Comparison of ENCODE assay signal across 8 cellular contexts in genomic region chr17:57902117-57902799, GRCh38. TPM values are rescaled to one million over a fixed set of nuclear protein-coding genes. Genes with fewer than 3 reads are reported as not detected.
DNase-seq lines count a peak whose midpoint lies in the region; ATAC-seq and TF ChIP-seq lines count a peak whose summit lies in the region.

No MANE protein-coding gene starts in this region.

- H3K9me2 ChIP-seq in MM.1S (replicated peaks; ENCODE audit: insufficient read depth, low read length): no peaks in the 10 kb centered on the region

- no peak overlapping the region for H3K4me3 Mint-ChIP-seq in H9

- H3K4me1 Mint-ChIP-seq in H9: peaks cover 60 to 65% of the 10 kb centered on the region in 2 experiments

- peak; percentile 70 for ATAC-seq in GM18511 (IDR thresholded peaks at IDR 0.05; ENCODE audit: unreplicated experiment)

- H4K91ac ChIP-seq in H9 (ENCODE audit: insufficient read length, low read depth, low read length): no peak overlapping the region

- H2BK120ac ChIP-seq in H9 (ENCODE audit: low read depth, low read length, poor library complexity, severe bottlenecking): no peak overlapping the region

- no peak overlapping the region for H3K18ac ChIP-seq in H9 (ENCODE audit: insufficient read length, low read depth, low read length)

- WGBS in H9 (ENCODE audit: extremely low coverage, insufficient read length, low lambda C conversion rate): no CpG with 5 or more reads among the region's 13 CpGs

- no peak for TF ChIP-seq POLR2A in Peyer's patch (IDR thresholded peaks at IDR 0.05)

- no peak overlapping the region for H3K4ac ChIP-seq in H9 (ENCODE audit: low read depth, low read length)

- H2BK20ac ChIP-seq in H9 (ENCODE audit: low read depth, low read length, poor library complexity, severe bottlenecking): no peak overlapping the region

- no peak overlapping the region for H4K8ac ChIP-seq in H9 (replicated peaks; ENCODE audit: insufficient read length, low read depth, low read length)

- no peaks in the 10 kb centered on the region for H3K27me3 ChIP-seq in H9 (ENCODE audit: insufficient read depth, low read length)
- H3K27me3 ChIP-seq in Peyer's patch: no peaks in the 10 kb centered on the region
- no peaks in the 10 kb centered on the region for H3K27me3 ChIP-seq in muscle layer of duodenum (ENCODE audit: low read depth, low read length)
- H3K27me3 ChIP-seq in MM.1S (replicated peaks; ENCODE audit: insufficient read depth, low read length): no peaks in the 10 kb centered on the region

- H3K79me2 ChIP-seq in H9 (ENCODE audit: insufficient read depth, low read length) (no peaks in the 10 kb centered on the region), MM.1S (ENCODE audit: low read length) (no peaks in the 10 kb centered on the region)

- no peaks in the 10 kb centered on the region; a peak in 2 of 5 replicates for H3K9me3 Mint-ChIP-seq in H9

- H2AFZ ChIP-seq in H9 (ENCODE audit: low read length) (no peak overlapping the region), MM.1S (ENCODE audit: low read length) (no peak overlapping the region)

- no peak overlapping the region for H2BK15ac ChIP-seq in H9 (ENCODE audit: low read depth, low read length)

- no peak overlapping the region for H3K14ac ChIP-seq in H9 (ENCODE audit: insufficient read depth, low read length)

- H3K4me2 ChIP-seq in H9 (ENCODE audit: insufficient read depth, insufficient read length, low read length) (no peak overlapping the region), MM.1S (ENCODE audit: low read depth, low read length) (no peak overlapping the region)

- H3K9ac ChIP-seq in H9 (ENCODE audit: extremely low read depth, insufficient read length, low read length) (no peak overlapping the region), MM.1S (ENCODE audit: low read length) (no peak overlapping the region)

- H2BK12ac ChIP-seq in H9 (ENCODE audit: insufficient read length, low read depth, low read length): no peak overlapping the region

- no peak overlapping the region for H2AK5ac ChIP-seq in H9 (ENCODE audit: insufficient read length, low read length)

- H3K4me3 ChIP-seq in Peyer's patch (no peak overlapping the region), muscle layer of duodenum (ENCODE audit: low read depth in 1 of 2, low read length in 2 of 2) (no peak overlapping the region), MM.1S (ENCODE audit: low read length) (no peak overlapping the region)

- H3K36me3 ChIP-seq in Peyer's patch (no peaks in the 10 kb centered on the region), muscle layer of duodenum (ENCODE audit: control insufficient read depth in 1 of 2, insufficient read depth in 2 of 2, low read length in 2 of 2) (no peaks in the 10 kb centered on the region), MM.1S (replicated peaks; ENCODE audit: insufficient read depth, low read length) (no peaks in the 10 kb centered on the region)

- DNase-seq in H9: no peak
- no peak for DNase-seq in Peyer's patch
- no peak for DNase-seq in MM.1S
- DNase-seq in NCI-H1930 (lab: John Stamatoyannopoulos, UW): no peak
- no peak for DNase-seq in NCI-H2227 (lab: John Stamatoyannopoulos, UW; ENCODE audit: unreplicated experiment)
- DNase-seq in NCI-H1436 (lab: John Stamatoyannopoulos, UW): no peak

- H3T11ph ChIP-seq in H9 (ENCODE audit: low read length): no peak overlapping the region

- peak overlapping the region in 2 of 3 experiments; percentile 10 to 28; a peak in 1 of 7 replicates for H3K27ac Mint-ChIP-seq in H9

- H3K27me3 Mint-ChIP-seq in H9 (ENCODE audit: low read depth): no peaks in the 10 kb centered on the region; the same call in 1 of the 2 replicates

- H3K27ac ChIP-seq in H9 (ENCODE audit: insufficient read length, low read depth, low read length): no peak overlapping the region
- H3K27ac ChIP-seq in Peyer's patch: peak overlapping the region; percentile 47 to 94 (median 88)
- peak overlapping the region; percentile 74 for H3K27ac ChIP-seq in muscle layer of duodenum (ENCODE audit: low read length)
- no peak overlapping the region for H3K27ac ChIP-seq in MM.1S (ENCODE audit: low read length)

- H4K20me1 ChIP-seq in H9 (ENCODE audit: control insufficient read depth, insufficient read depth, insufficient read length): no peaks in the 10 kb centered on the region
- no peaks in the 10 kb centered on the region for H4K20me1 ChIP-seq in MM.1S (ENCODE audit: insufficient read depth, low read length)

- no peak overlapping the region for H2BK5ac ChIP-seq in H9 (ENCODE audit: insufficient read length, low read length)

- H3K56ac ChIP-seq in H9 (ENCODE audit: insufficient read length, low read depth, low read length): no peak overlapping the region

- H4K5ac ChIP-seq in H9 (ENCODE audit: insufficient read length, low read depth, low read length): no peak overlapping the region

- H3F3A ChIP-seq in MM.1S (ENCODE audit: insufficient read depth, low read length): peaks cover 4% of the 10 kb centered on the region; the same call in 1 of the 2 replicates

- H3K36me3 Mint-ChIP-seq in H9 (ENCODE audit: insufficient read depth in 1 of 3, low read depth in 3 of 3): no peaks in the 10 kb centered on the region

- H3K4me1 ChIP-seq in H9 (ENCODE audit: insufficient read depth, low read length) (no peaks in the 10 kb centered on the region; the same call in 1 of the 2 replicates), Peyer's patch (peaks cover 17 to 64% (median 25%) of the 10 kb centered on the region in 4 donors), muscle layer of duodenum (ENCODE audit: control insufficient read depth in 1 of 2, insufficient read depth in 2 of 2, low read length in 2 of 2) (peaks cover 62 to 87% of the 10 kb centered on the region in 2 donors), MM.1S (ENCODE audit: low read length) (peaks cover 21% of the 10 kb centered on the region)

- no peaks in the 10 kb centered on the region for H3K23me2 ChIP-seq in H9 (ENCODE audit: insufficient read length, low read depth, low read length, poor library complexity, severe bottlenecking)

- TF ChIP-seq CTCF in H9 (conservative IDR thresholded peaks at IDR 0.05) (no peak), Peyer's patch (IDR thresholded peaks at IDR 0.05) (no peak), MM.1S (IDR thresholded peaks at IDR 0.05; ENCODE audit: low read length) (no peak)

- H3K9me3 ChIP-seq in H9 (ENCODE audit: control insufficient read depth, low read depth, low read length) (no peaks in the 10 kb centered on the region), Peyer's patch (no peaks in the 10 kb centered on the region), muscle layer of duodenum (ENCODE audit: control insufficient read depth in 1 of 2, low read length in 2 of 2) (no peaks in the 10 kb centered on the region), MM.1S (replicated peaks; ENCODE audit: insufficient read depth, low read length) (no peaks in the 10 kb centered on the region)

- no peaks in the 10 kb centered on the region for H3K79me1 ChIP-seq in H9 (ENCODE audit: insufficient read depth, low read depth, low read length, poor library complexity, severe bottlenecking)

- no peak overlapping the region for H3K23ac ChIP-seq in H9 (ENCODE audit: insufficient read length, low read depth, low read length)

RNA-seq across cellular contexts. Expression of gene MRPS23, which starts 52.4 kb away (rescaled TPM):
- 62.0 and 65.9 TPM in 2 replicates for total RNA-seq in H9 (2021)
- 1 to 10 TPM in 3 of 4 donors, under 1 TPM in 1; 0.83 to 7.4 (median 5.2) TPM for total RNA-seq in Peyer's patch

RNA-seq across cellular contexts. Expression of gene CUEDC1, which starts 53.0 kb away (rescaled TPM):
- total RNA-seq in H9 (2021): 6.5 and 7.3 TPM in 2 replicates
- 10 to 100 TPM; 10.2 to 45.4 (median 19.2) TPM for total RNA-seq in Peyer's patch

Comparison
In these comparisons a context has a peak if more than half of its experiments do, and no peak if none do; other contexts are left out.
1. H3K27ac ChIP-seq: peak in Peyer's patch (4 of 4) and muscle layer of duodenum (single experiment); none in H9 (single experiment) and MM.1S (single experiment).